ENCODE assay signal across 10 cellular contexts in genomic region chr16:89921131-89921698, GRCh38. TPM values are rescaled to one million over a fixed set of nuclear protein-coding genes. Genes with fewer than 3 reads are reported as not detected.
DNase-seq lines count a peak whose midpoint lies in the region; TF ChIP-seq lines count a peak whose summit lies in the region.
"Had no signal": no experiment of that assay in that cellular context is flagged by ENCODE, and none has a peak within 500 bp of the region (broad histone marks: within the 10 kb centered on the region; RNA-seq: fewer than 3 reads in every experiment).

No MANE protein-coding gene starts in this region.

- H3K9me3 ChIP-seq in SJSA1 (replicated peaks) (peaks cover 6% of the 10 kb centered on the region; the same call in 1 of the 2 replicates), stomach (no peaks in the 10 kb centered on the region)

- H3K36me3 ChIP-seq in SJSA1 (peaks cover 7% of the 10 kb centered on the region; the same call in 1 of the 2 replicates), stomach (no peaks in the 10 kb centered on the region)

- peak overlapping the region; percentile 100 for H3K27ac Mint-ChIP-seq in glutamatergic neuron (ENCODE audit: unreplicated experiment)

- peak overlapping the region; percentile 76 for H3K4me3 ChIP-seq in SJSA1
- no peak overlapping the region for H3K4me3 ChIP-seq in stomach
- H3K4me3 ChIP-seq: lung had no signal

- H3K36me3 Mint-ChIP-seq in glutamatergic neuron (ENCODE audit: unreplicated experiment), result no peaks in the 10 kb centered on the region

- H3K27me3 ChIP-seq in SJSA1 (replicated peaks) (no peaks in the 10 kb centered on the region), stomach (peaks cover 18 to 87% (median 46%) of the 10 kb centered on the region in 3 donors)

- peak overlapping the region; percentile 98 for H3K4me3 Mint-ChIP-seq in glutamatergic neuron (ENCODE audit: unreplicated experiment)

- no peak for TF ChIP-seq POLR2A in stomach (IDR thresholded peaks at IDR 0.05)

- H3K9me3 Mint-ChIP-seq in glutamatergic neuron (ENCODE audit: unreplicated experiment), result peaks cover 24% of the 10 kb centered on the region

- intact Hi-C loops in stomach (cut with DNase I; ENCODE audit: low total_unique reads), result no loop called here

- WGBS in stomach, 5 donors, result 31 to 53% (median 43%) methylated on average over 7 to 14 of the region's 14 CpGs

- DNase-seq in activated CD8-positive, alpha-beta memory T cell treated with anti-CD3 and anti-CD28 coated beads, Interleukin-2, amount 50 U/mL, for 48 hours, result peak; percentile 54
- DNase-seq in activated CD8-positive, alpha-beta memory T cell treated with anti-CD3 and anti-CD28 coated beads for 24 hours, result no peak
- DNase-seq in SJSA1 (ENCODE audit: low read depth in 1 of 2, low spot score in 2 of 2) (no peak), glutamatergic neuron (peak; percentile 57), stomach (no peak), GF-D8 (lab: John Stamatoyannopoulos, UW) (no peak), amygdala (lab: John Stamatoyannopoulos, UW) (no peak), superior temporal gyrus (ENCODE audit: extremely low spot score) (no peak)
- DNase-seq: activated CD4-positive, CD25-positive, alpha-beta regulatory T cell had no signal

- peaks cover 30% of the 10 kb centered on the region for H3K27me3 Mint-ChIP-seq in glutamatergic neuron (ENCODE audit: unreplicated experiment)

- no peak for TF ChIP-seq EP300 in stomach (IDR thresholded peaks at IDR 0.05)

- TF ChIP-seq CTCF in glutamatergic neuron (IDR thresholded peaks at IDR 0.05; ENCODE audit: partially characterized antibody, unreplicated experiment), result no peak
- TF ChIP-seq CTCF in stomach (IDR thresholded peaks at IDR 0.05), result no peak

- peak overlapping the region; percentile 88; the same call in 1 of the 2 replicates for H3K27ac ChIP-seq in SJSA1
- H3K27ac ChIP-seq in stomach, result peak overlapping the region; percentile 70 to 90 (median 85)

- H3K4me1 Mint-ChIP-seq in glutamatergic neuron (ENCODE audit: low read depth, unreplicated experiment), result peaks cover 3% of the 10 kb centered on the region

- H3K4me1 ChIP-seq in SJSA1 (replicated peaks) (peaks cover 75% of the 10 kb centered on the region), stomach (peaks cover 56 to 92% (median 72%) of the 10 kb centered on the region in 4 donors)

RNA-seq across cellular contexts. Expression of gene TUBB3, which starts 1.9 kb away (rescaled TPM):
- 58.2 and 104 TPM in 2 replicates for total RNA-seq in SJSA1 (2014; rRNA removed; shearing (Covaris generic))
- 3,960 TPM for total RNA-seq in glutamatergic neuron (ENCODE audit: unreplicated experiment)
- 10 to 100 TPM in 1 of 5 donors, 1 to 10 TPM in 1, under 1 TPM in 1, not detected in 2; 0.29 to 14.5 (median 1.0) TPM for total RNA-seq in stomach
- 1 to 10 TPM; 2.4 to 8.2 (median 5.0) TPM for polyA plus RNA-seq in stomach

RNA-seq across cellular contexts. Expression of gene MC1R, which starts 2.6 kb away (rescaled TPM):
- total RNA-seq in SJSA1 (2014; rRNA removed; shearing (Covaris generic)), result 5.4 and 9.2 TPM in 2 replicates
- total RNA-seq in glutamatergic neuron (ENCODE audit: unreplicated experiment), result 12.8 TPM
- total RNA-seq in stomach, result 10 to 100 TPM in 1 of 5 donors, 1 to 10 TPM in 4; 1.3 to 11.3 (median 6.7) TPM
- 1 to 10 TPM; 1.4 to 3.9 (median 1.8) TPM for polyA plus RNA-seq in stomach

RNA-seq across cellular contexts. Expression of gene DEF8, which starts 27.3 kb away (rescaled TPM):
- 122 and 135 TPM in 2 replicates for total RNA-seq in SJSA1 (2014; rRNA removed; shearing (Covaris generic))
- total RNA-seq in glutamatergic neuron (ENCODE audit: unreplicated experiment), result 96.0 TPM
- total RNA-seq in stomach, result 100 to 1,000 TPM in 1 of 5 donors, 10 to 100 TPM in 4; 26.4 to 329 (median 56.1) TPM
- 10 to 100 TPM; 52.5 to 74.6 (median 61.9) TPM for polyA plus RNA-seq in stomach

RNA-seq across cellular contexts. Expression of gene TCF25, which starts 47.8 kb away (rescaled TPM):
- total RNA-seq in SJSA1 (2014; rRNA removed; shearing (Covaris generic)), result 122 and 128 TPM in 2 replicates
- total RNA-seq in glutamatergic neuron (ENCODE audit: unreplicated experiment) (272 TPM), stomach (100 to 1,000 TPM; 132 to 748 (median 335) TPM)
- polyA plus RNA-seq in stomach, result 100 to 1,000 TPM; 124 to 276 (median 146) TPM

Comparison
In these comparisons a context has a peak if more than half of its experiments do, and no peak if none do; other contexts are left out.
1. DNase-seq: peak in activated CD8-positive, alpha-beta memory T cell treated with anti-CD3 and anti-CD28 coated beads, Interleukin-2, amount 50 U/mL, for 48 hours (single experiment) and glutamatergic neuron (single experiment); none in activated CD8-positive, alpha-beta memory T cell treated with anti-CD3 and anti-CD28 coated beads for 24 hours (single experiment), SJSA1 (0 of 2), stomach (single experiment), GF-D8 (single experiment), amygdala (0 of 56) and superior temporal gyrus (single experiment).
2. RNA of gene TUBB3, which starts 1.9 kb away (total RNA-seq): 3,960 TPM in glutamatergic neuron (single experiment); 58.2 to 104 TPM in SJSA1 and 0.29 to 14.5 TPM in stomach; every median in the first group is over 10 times any median in the second.